Comparison of ENCODE assay signal across 27 cellular contexts in the genomic region with DNA sequence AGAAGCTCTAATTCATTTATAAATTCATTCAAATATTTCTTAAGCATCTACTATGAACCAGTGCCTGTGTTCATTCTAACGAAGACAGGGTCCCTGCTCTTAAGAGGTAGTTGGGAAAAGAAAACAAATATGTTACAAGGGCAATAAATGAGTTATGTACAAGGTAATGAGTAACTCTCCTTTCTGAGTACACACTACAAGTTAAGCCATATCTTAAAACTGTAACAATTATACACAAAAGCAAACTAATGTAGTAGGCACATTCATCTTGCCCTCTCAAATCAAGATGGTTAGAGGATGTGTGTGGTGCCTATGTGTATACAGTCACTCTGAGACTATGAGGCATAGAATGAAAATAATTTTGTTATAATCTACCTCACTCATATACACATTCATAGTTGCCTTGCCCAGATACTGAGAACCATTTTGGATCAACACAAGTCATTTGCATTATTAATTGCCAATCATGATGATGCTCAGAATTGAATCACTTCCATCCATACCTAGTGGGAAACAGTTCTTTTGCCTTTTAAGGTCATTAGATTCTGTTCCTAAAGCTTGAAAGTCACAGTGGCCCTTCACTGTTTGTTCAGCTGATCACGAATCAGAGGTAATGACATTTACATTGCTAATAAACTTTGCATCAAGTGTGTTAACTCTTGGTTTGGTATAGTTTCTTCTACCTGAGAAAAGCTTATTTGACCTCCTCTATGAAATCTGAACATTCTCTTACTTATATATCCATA.
"Had no signal": no experiment of that assay in that cellular context is flagged by ENCODE, and none has a peak within 500 bp of the region (broad histone marks: within the 10 kb centered on the region; RNA-seq: fewer than 3 reads in every experiment).

No MANE protein-coding gene starts in this region.

- ATAC-seq: body of pancreas, foreskin keratinocyte, heart left ventricle, psoas muscle had no signal

- H3K9me3 ChIP-seq: adrenal gland, body of pancreas, esophagus muscularis mucosa, left ventricle myocardium inferior, neutrophil, ovary, right atrium auricular region, tibial nerve had no signal

- H3K27ac ChIP-seq: adrenal gland, esophagus muscularis mucosa, foreskin keratinocyte, heart left ventricle, left ventricle myocardium inferior, neutrophil, ovary, psoas muscle, tibial nerve had no signal

- DNase-seq: activated CD4-positive, alpha-beta T cell treated with anti-CD3 and anti-CD28 coated beads for 4 hours; activated CD4-positive, alpha-beta T cell treated with anti-CD3 and anti-CD28 coated beads, Interleukin-2, amount 50 U/mL, for 48 hours; activated CD4-positive, CD25-positive, alpha-beta regulatory T cell; activated CD8-positive, alpha-beta memory T cell treated with anti-CD3 and anti-CD28 coated beads for 24 hours; activated effector memory CD4-positive, alpha-beta T cell treated with Interleukin-2 at 50 U/mL for 16 hours; activated naive CD4-positive, alpha-beta T cell treated with Interleukin-2 at 50 U/mL for 16 hours; activated naive CD8-positive, alpha-beta T cell treated with anti-CD3 and anti-CD28 coated beads for 36 hours; adrenal gland; aorta; body of pancreas; dermis blood vessel endothelial cell; effector CD4-positive, alpha-beta T cell; foreskin keratinocyte; heart left ventricle; left ventricle myocardium inferior; nephron progenitor cell; ovary; psoas muscle; stimulated activated CD4-positive, alpha-beta T cell treated with anti-CD3 and anti-CD28 coated beads, Interleukin-15, amount 100 ng/mL, for 24 hours; stimulated activated CD4-positive, alpha-beta T cell treated with anti-CD3 and anti-CD28 coated beads, Interleukin-2, amount 100 ng/mL, for 24 hours; stimulated activated naive CD4-positive, alpha-beta T cell; T-helper 2 cell had no signal

- H3K4me3 ChIP-seq: adrenal gland, body of pancreas, esophagus muscularis mucosa, heart left ventricle, left ventricle myocardium inferior, lung, ovary, psoas muscle, right atrium auricular region, tibial nerve had no signal

- H3K36me3 ChIP-seq: adrenal gland, esophagus muscularis mucosa, heart left ventricle, left ventricle myocardium inferior, neutrophil, ovary, right atrium auricular region, tibial nerve had no signal

- H3K4me1 ChIP-seq: adrenal gland, foreskin keratinocyte, psoas muscle had no signal

- H3K27me3 ChIP-seq: adrenal gland, body of pancreas, esophagus muscularis mucosa, foreskin keratinocyte, heart left ventricle, neutrophil, ovary, right atrium auricular region, tibial nerve had no signal
